ENCODE assay signal across 36 cellular contexts in the genomic region with DNA sequence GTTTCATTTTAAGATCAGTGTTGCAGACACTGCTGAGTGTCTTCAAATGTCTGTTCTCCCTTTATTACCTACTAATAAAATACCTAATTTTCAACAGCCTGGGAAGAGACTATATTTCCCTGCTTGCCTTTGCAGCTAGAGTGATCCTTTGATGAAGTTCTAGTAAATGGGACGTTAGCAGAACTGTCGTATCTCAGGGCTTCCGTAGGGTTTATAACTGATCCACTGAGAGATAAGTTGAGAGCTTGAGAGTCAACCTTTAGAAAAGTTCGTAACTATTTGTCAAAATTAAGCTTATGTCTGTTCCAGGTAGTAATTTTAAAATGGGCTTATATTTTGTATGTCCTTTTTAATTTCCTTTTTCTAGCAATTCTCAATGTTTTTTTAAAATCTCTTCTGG.
DNase-seq lines count a peak whose midpoint lies in the region; ATAC-seq, FAIRE-seq and TF ChIP-seq lines count a peak whose summit lies in the region.
"Had no signal": no experiment of that assay in that cellular context is flagged by ENCODE, and none has a peak within 500 bp of the region (broad histone marks: within the 10 kb centered on the region; RNA-seq: fewer than 3 reads in every experiment).

No MANE protein-coding gene starts in this region.

- no peaks in the 10 kb centered on the region for H3K27me3 ChIP-seq in CD4-positive, CD25-positive, alpha-beta regulatory T cell (ENCODE audit: control insufficient read depth, insufficient read depth, low read length)
- H3K27me3 ChIP-seq in SK-N-SH (ENCODE audit: insufficient read depth): no peaks in the 10 kb centered on the region
- H3K27me3 ChIP-seq: ascending aorta, cardiac muscle cell, neural progenitor cell, right atrium auricular region, stomach, tibial artery had no signal

- WGBS in SK-N-SH (ENCODE audit: low lambda C conversion rate): 46% methylated on average over 4 of the region's 4 CpGs

- FAIRE-seq in urothelium cell line (lab: Jason Lieb, UNC): no peak
- FAIRE-seq: A549, colon, GM18507, GM19239, HTR-8/SVneo, K562, small intestine had no signal

- no peaks in the 10 kb centered on the region for H3F3A ChIP-seq in SK-N-SH (replicated peaks; ENCODE audit: insufficient read depth)

- intact Hi-C loops in activated CD4-positive, alpha-beta memory T cell treated with anti-CD3 and anti-CD28 coated beads for 36 hours (cut with micrococcal nuclease): loop anchor here (10.0 kb wide), 2 partner anchors 369 to 771 kb away; no protein-coding TSS in a partner anchor

- DNase-seq in activated CD4-positive, alpha-beta T cell treated with anti-CD3 and anti-CD28 coated beads, Interleukin-2, amount 10 ng/mL, durations not matched to agents 7 days and 5 days: no peak
- DNase-seq in activated CD4-positive, alpha-beta T cell treated with anti-CD3 and anti-CD28 coated beads for 1 hour: no peak
- DNase-seq in CD4-positive, CD25-positive, alpha-beta regulatory T cell: no peak
- DNase-seq in activated CD4-positive, alpha-beta memory T cell treated with anti-CD3 and anti-CD28 coated beads for 36 hours: no peak
- DNase-seq in mesothelial cell of epicardium (ENCODE audit: low spot score in 2 of 2, unreplicated experiment in 2 of 2): no peak
- no peak for DNase-seq in SK-N-SH
- DNase-seq in urothelium cell line (ENCODE audit: low spot score): no peak
- DNase-seq: activated CD4-positive, alpha-beta T cell treated with anti-CD3 and anti-CD28 coated beads, Interleukin-2, amount 50 U/mL, for 48 hours; activated CD8-positive, alpha-beta memory T cell treated with anti-CD3 and anti-CD28 coated beads, Interleukin-2, amount 50 U/mL, for 4 hours; DMS 273 treated with DMSO at 0.1 percent for 48 hours; effector CD4-positive, alpha-beta T cell; EL; GM23248; NCI-H1092; NCI-H1694 treated with DMSO at 0.1 percent for 48 hours; NCI-H446; NCI-H748 treated with DMSO at 0.1 percent for 48 hours; posterior cingulate gyrus; small intestine; stomach; tibial artery; WERI-Rb-1 had no signal

- H3K27ac ChIP-seq in CD4-positive, CD25-positive, alpha-beta regulatory T cell (ENCODE audit: insufficient read depth, low read length, poor library complexity, severe bottlenecking): no peak overlapping the region
- H3K27ac ChIP-seq in SK-N-SH (ENCODE audit: low read depth in 2 of 2, low read length in 1 of 2): no peak overlapping the region
- H3K27ac ChIP-seq: A549, ascending aorta, cardiac muscle cell, epithelial cell of prostate, GM23248, neural progenitor cell, right atrium auricular region, stomach, tibial artery, WERI-Rb-1 had no signal

- H4K20me1 ChIP-seq in SK-N-SH (ENCODE audit: insufficient read depth): no peaks in the 10 kb centered on the region

- no peaks in the 10 kb centered on the region for H3K36me3 Mint-ChIP-seq in activated CD4-positive, alpha-beta T cell treated with anti-CD3 and anti-CD28 coated beads, Interleukin-2, amount 10 ng/mL, durations not matched to agents 7 days and 5 days (ENCODE audit: low read depth)
- no peaks in the 10 kb centered on the region for H3K36me3 Mint-ChIP-seq in CD4-positive, CD25-positive, alpha-beta regulatory T cell
- H3K36me3 Mint-ChIP-seq in activated CD4-positive, alpha-beta memory T cell treated with anti-CD3 and anti-CD28 coated beads for 36 hours: no peaks in the 10 kb centered on the region
- H3K36me3 Mint-ChIP-seq in mesothelial cell of epicardium: no peaks in the 10 kb centered on the region
- no peaks in the 10 kb centered on the region for H3K36me3 Mint-ChIP-seq in stimulated activated memory B cell treated with anti-CD40 and anti-IgM and Interleukin-4, amounts not matched to agents 10 μg/mL and 1 μg/mL and 100 μg/mL, for 72 hours
- H3K36me3 Mint-ChIP-seq: memory B cell, neural progenitor cell had no signal

- H3K27me3 Mint-ChIP-seq in activated CD4-positive, alpha-beta T cell treated with anti-CD3 and anti-CD28 coated beads, Interleukin-2, amount 10 ng/mL, durations not matched to agents 7 days and 5 days: peaks cover 4% of the 10 kb centered on the region
- H3K27me3 Mint-ChIP-seq in CD4-positive, CD25-positive, alpha-beta regulatory T cell: no peaks in the 10 kb centered on the region
- peaks cover 4% of the 10 kb centered on the region for H3K27me3 Mint-ChIP-seq in activated CD4-positive, alpha-beta memory T cell treated with anti-CD3 and anti-CD28 coated beads for 36 hours
- H3K27me3 Mint-ChIP-seq in mesothelial cell of epicardium (ENCODE audit: low read depth): no peaks in the 10 kb centered on the region
- peaks cover 27% of the 10 kb centered on the region for H3K27me3 Mint-ChIP-seq in stimulated activated memory B cell treated with anti-CD40 and anti-IgM and Interleukin-4, amounts not matched to agents 10 μg/mL and 1 μg/mL and 100 μg/mL, for 72 hours

- peaks cover 51% of the 10 kb centered on the region for H3K4me1 Mint-ChIP-seq in activated CD4-positive, alpha-beta T cell treated with anti-CD3 and anti-CD28 coated beads, Interleukin-2, amount 10 ng/mL, durations not matched to agents 7 days and 5 days
- H3K4me1 Mint-ChIP-seq in CD4-positive, CD25-positive, alpha-beta regulatory T cell: peaks cover 5 to 32% (median 18%) of the 10 kb centered on the region in 4 donors
- H3K4me1 Mint-ChIP-seq in activated CD4-positive, alpha-beta memory T cell treated with anti-CD3 and anti-CD28 coated beads for 36 hours (ENCODE audit: low read depth): peaks cover 81% of the 10 kb centered on the region
- H3K4me1 Mint-ChIP-seq in mesothelial cell of epicardium: peaks cover 54% of the 10 kb centered on the region
- H3K4me1 Mint-ChIP-seq in stimulated activated memory B cell treated with anti-CD40 and anti-IgM and Interleukin-4, amounts not matched to agents 10 μg/mL and 1 μg/mL and 100 μg/mL, for 72 hours: peaks cover 10% of the 10 kb centered on the region
- H3K4me1 Mint-ChIP-seq: memory B cell, neural progenitor cell had no signal

- H3K9me3 Mint-ChIP-seq in activated CD4-positive, alpha-beta T cell treated with anti-CD3 and anti-CD28 coated beads, Interleukin-2, amount 10 ng/mL, durations not matched to agents 7 days and 5 days: no peaks in the 10 kb centered on the region
- H3K9me3 Mint-ChIP-seq in CD4-positive, CD25-positive, alpha-beta regulatory T cell: no peaks in the 10 kb centered on the region
- no peaks in the 10 kb centered on the region for H3K9me3 Mint-ChIP-seq in activated CD4-positive, alpha-beta memory T cell treated with anti-CD3 and anti-CD28 coated beads for 36 hours
- H3K9me3 Mint-ChIP-seq in mesothelial cell of epicardium: no peaks in the 10 kb centered on the region
- H3K9me3 Mint-ChIP-seq in stimulated activated memory B cell treated with anti-CD40 and anti-IgM and Interleukin-4, amounts not matched to agents 10 μg/mL and 1 μg/mL and 100 μg/mL, for 72 hours: no peaks in the 10 kb centered on the region
- H3K9me3 Mint-ChIP-seq: memory B cell, neural progenitor cell had no signal

- H3K9ac ChIP-seq in SK-N-SH: no peak overlapping the region
- H3K9ac ChIP-seq: GM23248, neural progenitor cell had no signal

- H3K9me3 ChIP-seq in CD4-positive, CD25-positive, alpha-beta regulatory T cell (ENCODE audit: control insufficient read depth in 2 of 2, low read length in 2 of 2): no peaks in the 10 kb centered on the region
- no peaks in the 10 kb centered on the region for H3K9me3 ChIP-seq in SK-N-SH
- H3K9me3 ChIP-seq: A549, ascending aorta, right atrium auricular region, stomach, tibial artery had no signal

- TF ChIP-seq CTCF in mesothelial cell of epicardium (IDR thresholded peaks at IDR 0.05; ENCODE audit: unreplicated experiment) (no peak), SK-N-SH (IDR thresholded peaks at IDR 0.05) (no peak)

- POLR2A ChIA-PET in activated CD4-positive, alpha-beta T cell treated with anti-CD3 and anti-CD28 coated beads, Interleukin-2, amount 10 ng/mL, durations not matched to agents 7 days and 5 days (lab: Charles Lee): no interaction called here
- POLR2A ChIA-PET in activated CD4-positive, alpha-beta memory T cell treated with anti-CD3 and anti-CD28 coated beads for 36 hours (lab: Charles Lee): interaction anchor here (1.4 to 2.0 kb wide), 4 partner anchors 196 to 527 kb away, joined by 4 to 7 read pairs (median 4); partner anchors contain the start of gene MAF
- POLR2A ChIA-PET in SK-N-SH (lab: Yijun Ruan, JAX): no interaction called here

- ATAC-seq in CD4-positive, CD25-positive, alpha-beta regulatory T cell (ENCODE audit: low read depth in 2 of 2): no peak
- no peak for ATAC-seq in stimulated activated memory B cell treated with anti-CD40 and anti-IgM and Interleukin-4, amounts not matched to agents 10 μg/mL and 1 μg/mL and 100 μg/mL, for 72 hours
- ATAC-seq: A549, K562, Right ventricle myocardium inferior had no signal

- no peaks in the 10 kb centered on the region for H3K79me2 ChIP-seq in SK-N-SH (ENCODE audit: insufficient read depth)

- H3K4me1 ChIP-seq in CD4-positive, CD25-positive, alpha-beta regulatory T cell (ENCODE audit: control insufficient read depth, insufficient read depth, low read length, poor library complexity, severe bottlenecking): no peaks in the 10 kb centered on the region
- H3K4me1 ChIP-seq in SK-N-SH (ENCODE audit: control insufficient read depth in 1 of 2, insufficient read depth in 2 of 2, low read depth in 1 of 2, low read length in 1 of 2): no peaks in the 10 kb centered on the region
- H3K4me1 ChIP-seq: A549, ascending aorta, neural progenitor cell, right atrium auricular region had no signal

- no peaks in the 10 kb centered on the region for H3K9me2 ChIP-seq in SK-N-SH

- H3K27ac Mint-ChIP-seq in activated CD4-positive, alpha-beta T cell treated with anti-CD3 and anti-CD28 coated beads, Interleukin-2, amount 10 ng/mL, durations not matched to agents 7 days and 5 days: peak overlapping the region; percentile 64
- peak overlapping the region in 1 of 3 donors; percentile 63 for H3K27ac Mint-ChIP-seq in CD4-positive, CD25-positive, alpha-beta regulatory T cell
- peak overlapping the region; percentile 95 for H3K27ac Mint-ChIP-seq in activated CD4-positive, alpha-beta memory T cell treated with anti-CD3 and anti-CD28 coated beads for 36 hours
- H3K27ac Mint-ChIP-seq in mesothelial cell of epicardium: peak overlapping the region; percentile 70
- H3K27ac Mint-ChIP-seq in stimulated activated memory B cell treated with anti-CD40 and anti-IgM and Interleukin-4, amounts not matched to agents 10 μg/mL and 1 μg/mL and 100 μg/mL, for 72 hours: no peak overlapping the region
- H3K27ac Mint-ChIP-seq: memory B cell, neural progenitor cell had no signal

- no peak overlapping the region for H2AFZ ChIP-seq in SK-N-SH (ENCODE audit: low read depth)
- H2AFZ ChIP-seq: GM23248, neural progenitor cell had no signal

- no peaks in the 10 kb centered on the region for H3K36me3 ChIP-seq in CD4-positive, CD25-positive, alpha-beta regulatory T cell (ENCODE audit: control insufficient read depth, insufficient read depth, low read length)
- H3K36me3 ChIP-seq in SK-N-SH (replicated peaks in 1 of 2; ENCODE audit: control insufficient read depth in 1 of 2, insufficient read depth in 2 of 2, low read length in 1 of 2): no peaks in the 10 kb centered on the region
- H3K36me3 ChIP-seq: ascending aorta, cardiac muscle cell, neural progenitor cell, right atrium auricular region, stomach, tibial artery, WERI-Rb-1 had no signal

- H3K4me2 ChIP-seq in SK-N-SH: no peak overlapping the region
- H3K4me2 ChIP-seq: A549, neural progenitor cell had no signal

- H3K4me3 ChIP-seq in CD4-positive, CD25-positive, alpha-beta regulatory T cell (ENCODE audit: low read depth, low read length): peak overlapping the region; percentile 38
- no peak overlapping the region for H3K4me3 ChIP-seq in SK-N-SH (ENCODE audit: low read depth in 2 of 2, low read length in 1 of 2)
- H3K4me3 ChIP-seq: A549, ascending aorta, cardiac muscle cell, GM23248, K562, neural progenitor cell, right atrium auricular region, stomach, tibial artery had no signal

- TF ChIP-seq RAD21 in SK-N-SH (IDR thresholded peaks at IDR 0.05; ENCODE audit: low read length): no peak

- TF ChIP-seq EP300 in SK-N-SH (IDR thresholded peaks at IDR 0.05; ENCODE audit: borderline replicate concordance in 1 of 2, low read depth in 1 of 2, low read length in 1 of 2): no peak

- CTCF ChIA-PET in activated CD4-positive, alpha-beta T cell treated with anti-CD3 and anti-CD28 coated beads, Interleukin-2, amount 10 ng/mL, durations not matched to agents 7 days and 5 days (lab: Charles Lee): interaction anchor here (0.9 kb wide), 1 partner anchor 361 kb away, joined by 3 read pairs; no protein-coding TSS in a partner anchor
- CTCF ChIA-PET in activated CD4-positive, alpha-beta memory T cell treated with anti-CD3 and anti-CD28 coated beads for 36 hours (lab: Charles Lee): interaction anchor here (0.7 to 1.5 kb wide), 2 partner anchors 175 to 241 kb away, joined by 3 to 5 read pairs; no protein-coding TSS in a partner anchor
- CTCF ChIA-PET in SK-N-SH (lab: Yijun Ruan, JAX): no interaction called here

- peak overlapping the region; percentile 43 for H3K4me3 Mint-ChIP-seq in activated CD4-positive, alpha-beta T cell treated with anti-CD3 and anti-CD28 coated beads, Interleukin-2, amount 10 ng/mL, durations not matched to agents 7 days and 5 days
- peak overlapping the region; percentile 15 to 71 (median 50) for H3K4me3 Mint-ChIP-seq in CD4-positive, CD25-positive, alpha-beta regulatory T cell
- peak overlapping the region; percentile 40 for H3K4me3 Mint-ChIP-seq in activated CD4-positive, alpha-beta memory T cell treated with anti-CD3 and anti-CD28 coated beads for 36 hours
- no peak overlapping the region for H3K4me3 Mint-ChIP-seq in mesothelial cell of epicardium
- H3K4me3 Mint-ChIP-seq in stimulated activated memory B cell treated with anti-CD40 and anti-IgM and Interleukin-4, amounts not matched to agents 10 μg/mL and 1 μg/mL and 100 μg/mL, for 72 hours: no peak overlapping the region
- H3K4me3 Mint-ChIP-seq: memory B cell, neural progenitor cell had no signal

Comparison
In these comparisons a context has a peak if more than half of its experiments do, and no peak if none do; other contexts are left out.
1. H3K4me3 Mint-ChIP-seq: peak in activated CD4-positive, alpha-beta T cell treated with anti-CD3 and anti-CD28 coated beads, Interleukin-2, amount 10 ng/mL, durations not matched to agents 7 days and 5 days (single experiment), CD4-positive, CD25-positive, alpha-beta regulatory T cell (4 of 4) and activated CD4-positive, alpha-beta memory T cell treated with anti-CD3 and anti-CD28 coated beads for 36 hours (single experiment); none in mesothelial cell of epicardium (single experiment) and stimulated activated memory B cell treated with anti-CD40 and anti-IgM and Interleukin-4, amounts not matched to agents 10 μg/mL and 1 μg/mL and 100 μg/mL, for 72 hours (single experiment).